Comparison of ENCODE assay signal across 1 cellular context in the genomic region with DNA sequence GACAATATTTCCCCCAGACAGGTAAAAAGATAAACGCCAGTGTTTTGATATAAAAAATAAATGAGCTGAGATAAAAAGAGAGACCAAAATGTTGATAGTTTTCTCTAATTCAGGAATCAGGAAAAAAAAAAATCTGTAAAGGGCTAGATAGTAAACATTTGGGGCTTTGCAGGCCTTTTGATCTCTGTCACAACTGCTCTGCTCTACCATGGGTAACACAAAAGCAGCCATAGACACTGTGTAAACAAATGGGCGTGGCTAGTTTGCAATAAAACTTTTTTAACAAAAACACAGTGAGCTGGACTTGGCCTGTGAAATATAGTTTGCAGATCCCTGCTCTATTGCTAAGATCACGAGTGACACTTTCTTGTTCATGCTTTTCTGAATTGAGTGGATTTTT.
TF ChIP-seq lines count a peak whose summit lies in the region.

No MANE protein-coding gene starts in this region.

TF ChIP-seq in HepG2, 621 proteins besides CTCF, POLR2A, EP300 and RAD21 (continued from another document and continues in another):
- TF ChIP-seq, protein P1, sequence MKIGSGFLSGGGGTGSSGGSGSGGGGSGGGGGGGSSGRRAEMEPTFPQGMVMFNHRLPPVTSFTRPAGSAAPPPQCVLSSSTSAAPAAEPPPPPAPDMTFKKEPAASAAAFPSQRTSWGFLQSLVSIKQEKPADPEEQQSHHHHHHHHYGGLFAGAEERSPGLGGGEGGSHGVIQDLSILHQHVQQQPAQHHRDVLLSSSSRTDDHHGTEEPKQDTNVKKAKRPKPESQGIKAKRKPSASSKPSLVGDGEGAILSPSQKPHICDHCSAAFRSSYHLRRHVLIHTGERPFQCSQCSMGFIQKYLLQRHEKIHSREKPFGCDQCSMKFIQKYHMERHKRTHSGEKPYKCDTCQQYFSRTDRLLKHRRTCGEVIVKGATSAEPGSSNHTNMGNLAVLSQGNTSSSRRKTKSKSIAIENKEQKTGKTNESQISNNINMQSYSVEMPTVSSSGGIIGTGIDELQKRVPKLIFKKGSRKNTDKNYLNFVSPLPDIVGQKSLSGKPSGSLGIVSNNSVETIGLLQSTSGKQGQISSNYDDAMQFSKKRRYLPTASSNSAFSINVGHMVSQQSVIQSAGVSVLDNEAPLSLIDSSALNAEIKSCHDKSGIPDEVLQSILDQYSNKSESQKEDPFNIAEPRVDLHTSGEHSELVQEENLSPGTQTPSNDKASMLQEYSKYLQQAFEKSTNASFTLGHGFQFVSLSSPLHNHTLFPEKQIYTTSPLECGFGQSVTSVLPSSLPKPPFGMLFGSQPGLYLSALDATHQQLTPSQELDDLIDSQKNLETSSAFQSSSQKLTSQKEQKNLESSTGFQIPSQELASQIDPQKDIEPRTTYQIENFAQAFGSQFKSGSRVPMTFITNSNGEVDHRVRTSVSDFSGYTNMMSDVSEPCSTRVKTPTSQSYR (CRISPR knock-in tag; IDR thresholded peaks at IDR 0.05; ENCODE audit: borderline replicate concordance): no peak
- TF ChIP-seq MATR3 (CRISPR knock-in tag; IDR thresholded peaks at IDR 0.05) (no peak), ZKSCAN8 (CRISPR knock-in tag; IDR thresholded peaks at IDR 0.05; ENCODE audit: borderline replicate concordance) (peak; percentile 70; the same call in 1 of the 2 replicates), MEIS2 (CRISPR knock-in tag; IDR thresholded peaks at IDR 0.05) (no peak), KDM2A (CRISPR knock-in tag; IDR thresholded peaks at IDR 0.05; ENCODE audit: borderline replicate concordance, low read depth) (no peak), SOX13 (IDR thresholded peaks at IDR 0.05) (peak; percentile 90), SOX13 (CRISPR knock-in tag; conservative IDR thresholded peaks at IDR 0.05 in 1 of 2, IDR thresholded peaks at IDR 0.05 in 1 of 2) (peak in 1 of 2 experiments; percentile 96; a peak in 2 of 4 replicates), SALL1 (CRISPR knock-in tag; IDR thresholded peaks at IDR 0.05) (peak; percentile 49; the same call in 1 of the 2 replicates), ZNF12 (CRISPR knock-in tag; IDR thresholded peaks at IDR 0.05) (peak; percentile 69; the same call in 1 of the 2 replicates), EHMT2 (IDR thresholded peaks at IDR 0.05; ENCODE audit: borderline replicate concordance, low read depth, low read length) (no peak), ZFP36L2 (CRISPR knock-in tag; IDR thresholded peaks at IDR 0.05) (no peak), ZNF335 (CRISPR knock-in tag; IDR thresholded peaks at IDR 0.05) (no peak), ZNF3 (CRISPR knock-in tag; IDR thresholded peaks at IDR 0.05) (no peak), STAT5B (CRISPR knock-in tag; IDR thresholded peaks at IDR 0.05) (no peak), SOX5 (CRISPR knock-in tag; IDR thresholded peaks at IDR 0.05; ENCODE audit: borderline replicate concordance) (peak; percentile 92; the same call in 1 of the 2 replicates), ZNF782 (CRISPR knock-in tag; IDR thresholded peaks at IDR 0.05; ENCODE audit: borderline replicate concordance) (no peak), ZNF766 (CRISPR knock-in tag; IDR thresholded peaks at IDR 0.05; ENCODE audit: borderline replicate concordance) (no peak), TCF7L2 (IDR thresholded peaks at IDR 0.05; ENCODE audit: low read depth, low read length) (peak; percentile 87), KAT8 (CRISPR knock-in tag; IDR thresholded peaks at IDR 0.05) (peak; percentile 51; the same call in 1 of the 2 replicates), ZNF7 (CRISPR knock-in tag; IDR thresholded peaks at IDR 0.05) (no peak), ELF1 (CRISPR knock-in tag; IDR thresholded peaks at IDR 0.05) (no peak; the same call in 1 of the 2 replicates), NFKBIZ (CRISPR knock-in tag; IDR thresholded peaks at IDR 0.05) (0 out of 2 replicates have a peak, but pooled peaks have one; percentile 58), HHEX (CRISPR knock-in tag; IDR thresholded peaks at IDR 0.05) (peak; percentile 63; the same call in 1 of the 2 replicates), IRX3 (CRISPR knock-in tag; IDR thresholded peaks at IDR 0.05; ENCODE audit: borderline replicate concordance, low read depth) (no peak), JUNB (CRISPR knock-in tag; IDR thresholded peaks at IDR 0.05; ENCODE audit: borderline replicate concordance) (no peak)
- TF ChIP-seq, protein P2, sequence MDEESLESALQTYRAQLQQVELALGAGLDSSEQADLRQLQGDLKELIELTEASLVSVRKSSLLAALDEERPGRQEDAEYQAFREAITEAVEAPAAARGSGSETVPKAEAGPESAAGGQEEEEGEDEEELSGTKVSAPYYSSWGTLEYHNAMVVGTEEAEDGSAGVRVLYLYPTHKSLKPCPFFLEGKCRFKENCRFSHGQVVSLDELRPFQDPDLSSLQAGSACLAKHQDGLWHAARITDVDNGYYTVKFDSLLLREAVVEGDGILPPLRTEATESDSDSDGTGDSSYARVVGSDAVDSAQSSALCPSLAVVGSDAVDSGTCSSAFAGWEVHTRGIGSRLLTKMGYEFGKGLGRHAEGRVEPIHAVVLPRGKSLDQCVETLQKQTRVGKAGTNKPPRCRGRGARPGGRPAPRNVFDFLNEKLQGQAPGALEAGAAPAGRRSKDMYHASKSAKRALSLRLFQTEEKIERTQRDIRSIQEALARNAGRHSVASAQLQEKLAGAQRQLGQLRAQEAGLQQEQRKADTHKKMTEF (CRISPR knock-in tag; IDR thresholded peaks at IDR 0.05): peak; percentile 65; the same call in 1 of the 2 replicates
- TF ChIP-seq, protein P3, sequence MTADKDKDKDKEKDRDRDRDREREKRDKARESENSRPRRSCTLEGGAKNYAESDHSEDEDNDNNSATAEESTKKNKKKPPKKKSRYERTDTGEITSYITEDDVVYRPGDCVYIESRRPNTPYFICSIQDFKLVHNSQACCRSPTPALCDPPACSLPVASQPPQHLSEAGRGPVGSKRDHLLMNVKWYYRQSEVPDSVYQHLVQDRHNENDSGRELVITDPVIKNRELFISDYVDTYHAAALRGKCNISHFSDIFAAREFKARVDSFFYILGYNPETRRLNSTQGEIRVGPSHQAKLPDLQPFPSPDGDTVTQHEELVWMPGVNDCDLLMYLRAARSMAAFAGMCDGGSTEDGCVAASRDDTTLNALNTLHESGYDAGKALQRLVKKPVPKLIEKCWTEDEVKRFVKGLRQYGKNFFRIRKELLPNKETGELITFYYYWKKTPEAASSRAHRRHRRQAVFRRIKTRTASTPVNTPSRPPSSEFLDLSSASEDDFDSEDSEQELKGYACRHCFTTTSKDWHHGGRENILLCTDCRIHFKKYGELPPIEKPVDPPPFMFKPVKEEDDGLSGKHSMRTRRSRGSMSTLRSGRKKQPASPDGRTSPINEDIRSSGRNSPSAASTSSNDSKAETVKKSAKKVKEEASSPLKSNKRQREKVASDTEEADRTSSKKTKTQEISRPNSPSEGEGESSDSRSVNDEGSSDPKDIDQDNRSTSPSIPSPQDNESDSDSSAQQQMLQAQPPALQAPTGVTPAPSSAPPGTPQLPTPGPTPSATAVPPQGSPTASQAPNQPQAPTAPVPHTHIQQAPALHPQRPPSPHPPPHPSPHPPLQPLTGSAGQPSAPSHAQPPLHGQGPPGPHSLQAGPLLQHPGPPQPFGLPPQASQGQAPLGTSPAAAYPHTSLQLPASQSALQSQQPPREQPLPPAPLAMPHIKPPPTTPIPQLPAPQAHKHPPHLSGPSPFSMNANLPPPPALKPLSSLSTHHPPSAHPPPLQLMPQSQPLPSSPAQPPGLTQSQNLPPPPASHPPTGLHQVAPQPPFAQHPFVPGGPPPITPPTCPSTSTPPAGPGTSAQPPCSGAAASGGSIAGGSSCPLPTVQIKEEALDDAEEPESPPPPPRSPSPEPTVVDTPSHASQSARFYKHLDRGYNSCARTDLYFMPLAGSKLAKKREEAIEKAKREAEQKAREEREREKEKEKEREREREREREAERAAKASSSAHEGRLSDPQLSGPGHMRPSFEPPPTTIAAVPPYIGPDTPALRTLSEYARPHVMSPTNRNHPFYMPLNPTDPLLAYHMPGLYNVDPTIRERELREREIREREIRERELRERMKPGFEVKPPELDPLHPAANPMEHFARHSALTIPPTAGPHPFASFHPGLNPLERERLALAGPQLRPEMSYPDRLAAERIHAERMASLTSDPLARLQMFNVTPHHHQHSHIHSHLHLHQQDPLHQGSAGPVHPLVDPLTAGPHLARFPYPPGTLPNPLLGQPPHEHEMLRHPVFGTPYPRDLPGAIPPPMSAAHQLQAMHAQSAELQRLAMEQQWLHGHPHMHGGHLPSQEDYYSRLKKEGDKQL (CRISPR knock-in tag; IDR thresholded peaks at IDR 0.05; ENCODE audit: low read depth): peak; percentile 78
- TF ChIP-seq, protein P4, sequence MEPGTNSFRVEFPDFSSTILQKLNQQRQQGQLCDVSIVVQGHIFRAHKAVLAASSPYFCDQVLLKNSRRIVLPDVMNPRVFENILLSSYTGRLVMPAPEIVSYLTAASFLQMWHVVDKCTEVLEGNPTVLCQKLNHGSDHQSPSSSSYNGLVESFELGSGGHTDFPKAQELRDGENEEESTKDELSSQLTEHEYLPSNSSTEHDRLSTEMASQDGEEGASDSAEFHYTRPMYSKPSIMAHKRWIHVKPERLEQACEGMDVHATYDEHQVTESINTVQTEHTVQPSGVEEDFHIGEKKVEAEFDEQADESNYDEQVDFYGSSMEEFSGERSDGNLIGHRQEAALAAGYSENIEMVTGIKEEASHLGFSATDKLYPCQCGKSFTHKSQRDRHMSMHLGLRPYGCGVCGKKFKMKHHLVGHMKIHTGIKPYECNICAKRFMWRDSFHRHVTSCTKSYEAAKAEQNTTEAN (CRISPR knock-in tag; conservative IDR thresholded peaks at IDR 0.05): peak; percentile 76; the same call in 1 of the 2 replicates
- TF ChIP-seq, protein P5, sequence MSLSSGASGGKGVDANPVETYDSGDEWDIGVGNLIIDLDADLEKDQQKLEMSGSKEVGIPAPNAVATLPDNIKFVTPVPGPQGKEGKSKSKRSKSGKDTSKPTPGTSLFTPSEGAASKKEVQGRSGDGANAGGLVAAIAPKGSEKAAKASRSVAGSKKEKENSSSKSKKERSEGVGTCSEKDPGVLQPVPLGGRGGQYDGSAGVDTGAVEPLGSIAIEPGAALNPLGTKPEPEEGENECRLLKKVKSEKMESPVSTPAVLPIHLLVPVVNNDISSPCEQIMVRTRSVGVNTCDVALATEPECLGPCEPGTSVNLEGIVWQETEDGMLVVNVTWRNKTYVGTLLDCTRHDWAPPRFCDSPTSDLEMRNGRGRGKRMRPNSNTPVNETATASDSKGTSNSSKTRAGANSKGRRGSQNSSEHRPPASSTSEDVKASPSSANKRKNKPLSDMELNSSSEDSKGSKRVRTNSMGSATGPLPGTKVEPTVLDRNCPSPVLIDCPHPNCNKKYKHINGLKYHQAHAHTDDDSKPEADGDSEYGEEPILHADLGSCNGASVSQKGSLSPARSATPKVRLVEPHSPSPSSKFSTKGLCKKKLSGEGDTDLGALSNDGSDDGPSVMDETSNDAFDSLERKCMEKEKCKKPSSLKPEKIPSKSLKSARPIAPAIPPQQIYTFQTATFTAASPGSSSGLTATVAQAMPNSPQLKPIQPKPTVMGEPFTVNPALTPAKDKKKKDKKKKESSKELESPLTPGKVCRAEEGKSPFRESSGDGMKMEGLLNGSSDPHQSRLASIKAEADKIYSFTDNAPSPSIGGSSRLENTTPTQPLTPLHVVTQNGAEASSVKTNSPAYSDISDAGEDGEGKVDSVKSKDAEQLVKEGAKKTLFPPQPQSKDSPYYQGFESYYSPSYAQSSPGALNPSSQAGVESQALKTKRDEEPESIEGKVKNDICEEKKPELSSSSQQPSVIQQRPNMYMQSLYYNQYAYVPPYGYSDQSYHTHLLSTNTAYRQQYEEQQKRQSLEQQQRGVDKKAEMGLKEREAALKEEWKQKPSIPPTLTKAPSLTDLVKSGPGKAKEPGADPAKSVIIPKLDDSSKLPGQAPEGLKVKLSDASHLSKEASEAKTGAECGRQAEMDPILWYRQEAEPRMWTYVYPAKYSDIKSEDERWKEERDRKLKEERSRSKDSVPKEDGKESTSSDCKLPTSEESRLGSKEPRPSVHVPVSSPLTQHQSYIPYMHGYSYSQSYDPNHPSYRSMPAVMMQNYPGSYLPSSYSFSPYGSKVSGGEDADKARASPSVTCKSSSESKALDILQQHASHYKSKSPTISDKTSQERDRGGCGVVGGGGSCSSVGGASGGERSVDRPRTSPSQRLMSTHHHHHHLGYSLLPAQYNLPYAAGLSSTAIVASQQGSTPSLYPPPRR (CRISPR knock-in tag; IDR thresholded peaks at IDR 0.05; ENCODE audit: borderline replicate concordance): peak; percentile 68
- TF ChIP-seq, protein P6, sequence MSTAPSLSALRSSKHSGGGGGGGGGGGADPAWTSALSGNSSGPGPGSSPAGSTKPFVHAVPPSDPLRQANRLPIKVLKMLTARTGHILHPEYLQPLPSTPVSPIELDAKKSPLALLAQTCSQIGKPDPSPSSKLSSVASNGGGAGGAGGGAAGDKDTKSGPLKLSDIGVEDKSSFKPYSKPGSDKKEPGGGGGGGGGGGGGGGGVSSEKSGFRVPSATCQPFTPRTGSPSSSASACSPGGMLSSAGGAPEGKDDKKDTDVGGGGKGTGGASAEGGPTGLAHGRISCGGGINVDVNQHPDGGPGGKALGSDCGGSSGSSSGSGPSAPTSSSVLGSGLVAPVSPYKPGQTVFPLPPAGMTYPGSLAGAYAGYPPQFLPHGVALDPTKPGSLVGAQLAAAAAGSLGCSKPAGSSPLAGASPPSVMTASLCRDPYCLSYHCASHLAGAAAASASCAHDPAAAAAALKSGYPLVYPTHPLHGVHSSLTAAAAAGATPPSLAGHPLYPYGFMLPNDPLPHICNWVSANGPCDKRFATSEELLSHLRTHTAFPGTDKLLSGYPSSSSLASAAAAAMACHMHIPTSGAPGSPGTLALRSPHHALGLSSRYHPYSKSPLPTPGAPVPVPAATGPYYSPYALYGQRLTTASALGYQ (CRISPR knock-in tag; IDR thresholded peaks at IDR 0.05): peak; percentile 79; the same call in 1 of the 2 replicates
- TF ChIP-seq, protein P7, sequence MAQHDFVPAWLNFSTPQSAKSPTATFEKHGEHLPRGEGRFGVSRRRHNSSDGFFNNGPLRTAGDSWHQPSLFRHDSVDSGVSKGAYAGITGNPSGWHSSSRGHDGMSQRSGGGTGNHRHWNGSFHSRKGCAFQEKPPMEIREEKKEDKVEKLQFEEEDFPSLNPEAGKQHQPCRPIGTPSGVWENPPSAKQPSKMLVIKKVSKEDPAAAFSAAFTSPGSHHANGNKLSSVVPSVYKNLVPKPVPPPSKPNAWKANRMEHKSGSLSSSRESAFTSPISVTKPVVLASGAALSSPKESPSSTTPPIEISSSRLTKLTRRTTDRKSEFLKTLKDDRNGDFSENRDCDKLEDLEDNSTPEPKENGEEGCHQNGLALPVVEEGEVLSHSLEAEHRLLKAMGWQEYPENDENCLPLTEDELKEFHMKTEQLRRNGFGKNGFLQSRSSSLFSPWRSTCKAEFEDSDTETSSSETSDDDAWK (CRISPR knock-in tag; IDR thresholded peaks at IDR 0.05): no peak
- TF ChIP-seq, protein P8, sequence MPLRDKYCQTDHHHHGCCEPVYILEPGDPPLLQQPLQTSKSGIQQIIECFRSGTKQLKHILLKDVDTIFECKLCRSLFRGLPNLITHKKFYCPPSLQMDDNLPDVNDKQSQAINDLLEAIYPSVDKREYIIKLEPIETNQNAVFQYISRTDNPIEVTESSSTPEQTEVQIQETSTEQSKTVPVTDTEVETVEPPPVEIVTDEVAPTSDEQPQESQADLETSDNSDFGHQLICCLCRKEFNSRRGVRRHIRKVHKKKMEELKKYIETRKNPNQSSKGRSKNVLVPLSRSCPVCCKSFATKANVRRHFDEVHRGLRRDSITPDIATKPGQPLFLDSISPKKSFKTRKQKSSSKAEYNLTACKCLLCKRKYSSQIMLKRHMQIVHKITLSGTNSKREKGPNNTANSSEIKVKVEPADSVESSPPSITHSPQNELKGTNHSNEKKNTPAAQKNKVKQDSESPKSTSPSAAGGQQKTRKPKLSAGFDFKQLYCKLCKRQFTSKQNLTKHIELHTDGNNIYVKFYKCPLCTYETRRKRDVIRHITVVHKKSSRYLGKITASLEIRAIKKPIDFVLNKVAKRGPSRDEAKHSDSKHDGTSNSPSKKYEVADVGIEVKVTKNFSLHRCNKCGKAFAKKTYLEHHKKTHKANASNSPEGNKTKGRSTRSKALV (CRISPR knock-in tag; IDR thresholded peaks at IDR 0.05): no peak
